Comparison of ENCODE assay signal across 1 cellular context in genomic region chr20:58906894-58907293, GRCh38.
TF ChIP-seq lines count a peak whose summit lies in the region.

No MANE protein-coding gene starts in this region.

TF ChIP-seq in SK-N-SH, 30 proteins besides CTCF, POLR2A, EP300 and RAD21 (continued from another document):
- no peak for TF ChIP-seq REST (IDR thresholded peaks at IDR 0.05; ENCODE audit: low read depth, low read length)
- TF ChIP-seq POLR2AphosphoS5 (IDR thresholded peaks at IDR 0.05; ENCODE audit: low read depth, low read length): no peak
- TF ChIP-seq FOXJ3 (CRISPR knock-in tag; IDR thresholded peaks at IDR 0.05): no peak
- no peak for TF ChIP-seq CHD2 (IDR thresholded peaks at IDR 0.05; ENCODE audit: low read length, partially characterized antibody)
- no peak for TF ChIP-seq MAX (IDR thresholded peaks at IDR 0.05; ENCODE audit: low read depth)
- TF ChIP-seq NFIC (IDR thresholded peaks at IDR 0.05; ENCODE audit: borderline replicate concordance): no peak
- TF ChIP-seq, protein P1, sequence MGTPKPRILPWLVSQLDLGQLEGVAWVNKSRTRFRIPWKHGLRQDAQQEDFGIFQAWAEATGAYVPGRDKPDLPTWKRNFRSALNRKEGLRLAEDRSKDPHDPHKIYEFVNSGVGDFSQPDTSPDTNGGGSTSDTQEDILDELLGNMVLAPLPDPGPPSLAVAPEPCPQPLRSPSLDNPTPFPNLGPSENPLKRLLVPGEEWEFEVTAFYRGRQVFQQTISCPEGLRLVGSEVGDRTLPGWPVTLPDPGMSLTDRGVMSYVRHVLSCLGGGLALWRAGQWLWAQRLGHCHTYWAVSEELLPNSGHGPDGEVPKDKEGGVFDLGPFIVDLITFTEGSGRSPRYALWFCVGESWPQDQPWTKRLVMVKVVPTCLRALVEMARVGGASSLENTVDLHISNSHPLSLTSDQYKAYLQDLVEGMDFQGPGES (IDR thresholded peaks at IDR 0.05; ENCODE audit: low read depth, low read length): no peak
- TF ChIP-seq TCF12 (IDR thresholded peaks at IDR 0.05): no peak
- no peak for TF ChIP-seq EZH2phosphoT487 (IDR thresholded peaks at IDR 0.05; ENCODE audit: borderline replicate concordance, low read depth)
- no peak for TF ChIP-seq JUND (IDR thresholded peaks at IDR 0.05)
- TF ChIP-seq, protein P2, sequence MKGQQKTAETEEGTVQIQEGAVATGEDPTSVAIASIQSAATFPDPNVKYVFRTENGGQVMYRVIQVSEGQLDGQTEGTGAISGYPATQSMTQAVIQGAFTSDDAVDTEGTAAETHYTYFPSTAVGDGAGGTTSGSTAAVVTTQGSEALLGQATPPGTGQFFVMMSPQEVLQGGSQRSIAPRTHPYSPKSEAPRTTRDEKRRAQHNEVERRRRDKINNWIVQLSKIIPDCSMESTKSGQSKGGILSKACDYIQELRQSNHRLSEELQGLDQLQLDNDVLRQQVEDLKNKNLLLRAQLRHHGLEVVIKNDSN (IDR thresholded peaks at IDR 0.05; ENCODE audit: borderline replicate concordance, low read depth): no peak
- TF ChIP-seq MEF2A (IDR thresholded peaks at IDR 0.05; ENCODE audit: borderline replicate concordance, low read depth): no peak
- no peak for TF ChIP-seq GATA2 (CRISPR knock-in tag; IDR thresholded peaks at IDR 0.05)
TF ChIP-seq in SK-N-SH: peak in this region for 0.
